Comparison of ENCODE assay signal across 21 cellular contexts in the genomic region with DNA sequence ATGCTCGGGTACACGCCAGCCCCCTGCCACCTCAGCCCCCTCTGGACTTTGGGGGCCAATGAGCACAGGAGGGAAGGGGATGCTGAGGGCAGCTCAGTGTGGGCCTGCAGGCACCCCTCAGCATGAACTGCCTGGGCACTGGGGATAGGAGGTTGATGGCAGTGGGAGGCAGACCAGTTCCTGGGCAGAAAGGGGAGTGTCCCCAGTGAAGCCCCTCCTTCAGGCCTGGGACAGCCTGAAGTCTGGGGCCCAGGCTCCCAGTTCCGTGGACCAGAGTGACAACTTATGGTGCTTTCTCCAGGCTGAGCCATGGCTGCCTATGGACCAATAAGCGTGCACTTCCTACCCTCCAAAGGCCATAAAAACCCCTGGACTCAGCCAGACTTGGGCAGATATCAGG.
"Had no signal": no experiment of that assay in that cellular context is flagged by ENCODE, and none has a peak within 500 bp of the region (broad histone marks: within the 10 kb centered on the region; RNA-seq: fewer than 3 reads in every experiment).

No MANE protein-coding gene starts in this region.

- H3K27me3 ChIP-seq: body of pancreas, colonic mucosa, right atrium auricular region, testis had no signal

- H3K9me3 ChIP-seq: body of pancreas, colonic mucosa, testis had no signal

- H3K4me3 Mint-ChIP-seq: activated naive CD4-positive, alpha-beta T cell treated with anti-CD3 and anti-CD28 coated beads, Interleukin-2, amount 50 U/mL, for 24 hours; activated T-cell treated with anti-CD3 and anti-CD28 coated beads, Interleukin-2, amount 50 U/mL, for 24 hours had no signal

- ATAC-seq: activated CD4-positive, CD25-positive, alpha-beta regulatory T cell treated with anti-CD3 and anti-CD28 coated beads, Interleukin-2, amount 50 U/mL, for 24 hours; body of pancreas; stimulated activated naive CD8-positive, alpha-beta T cell treated with anti-CD3 and anti-CD28 coated beads, Interleukin-15, Interleukin-2, amounts not matched to agents 100 U/mL and 50 U/mL, for 24 hours had no signal

- H3K27ac ChIP-seq: body of pancreas, colonic mucosa, left ventricle myocardium inferior, parathyroid adenoma, right atrium auricular region, testis, VCaP had no signal

- H3K27ac Mint-ChIP-seq: activated naive CD4-positive, alpha-beta T cell treated with anti-CD3 and anti-CD28 coated beads, Interleukin-2, amount 50 U/mL, for 24 hours; activated T-cell treated with anti-CD3 and anti-CD28 coated beads, Interleukin-2, amount 50 U/mL, for 24 hours had no signal

- H3K9me3 Mint-ChIP-seq: activated naive CD4-positive, alpha-beta T cell treated with anti-CD3 and anti-CD28 coated beads, Interleukin-2, amount 50 U/mL, for 24 hours; activated T-cell treated with anti-CD3 and anti-CD28 coated beads, Interleukin-2, amount 50 U/mL, for 24 hours had no signal

- H3K27me3 Mint-ChIP-seq: activated naive CD4-positive, alpha-beta T cell treated with anti-CD3 and anti-CD28 coated beads, Interleukin-2, amount 50 U/mL, for 24 hours; activated T-cell treated with anti-CD3 and anti-CD28 coated beads, Interleukin-2, amount 50 U/mL, for 24 hours had no signal

- DNase-seq: activated CD4-positive, alpha-beta T cell treated with anti-CD3 and anti-CD28 coated beads for 48 hours; activated CD4-positive, alpha-beta T cell treated with anti-CD3 and anti-CD28 coated beads, Interleukin-2, amount 50 U/mL, for 48 hours; activated CD8-positive, alpha-beta memory T cell treated with anti-CD3 and anti-CD28 coated beads for 24 hours; activated CD8-positive, alpha-beta memory T cell treated with anti-CD3 and anti-CD28 coated beads, Interleukin-2, amount 50 U/mL, for 4 hours; activated T-cell treated with anti-CD3 and anti-CD28 coated beads, Interleukin-2, amount 50 U/mL, for 24 hours; body of pancreas; colonic mucosa; effector CD8-positive, alpha-beta T cell; left ventricle myocardium inferior; occipital lobe; stimulated activated naive CD8-positive, alpha-beta T cell treated with anti-CD3 and anti-CD28 coated beads, Interleukin-15, Interleukin-2, amounts not matched to agents 100 U/mL and 50 U/mL, for 24 hours; T-helper 1 cell; T-helper 9 cell; testis; trophoblast cell had no signal

- H3K36me3 ChIP-seq: colonic mucosa, left ventricle myocardium inferior, right atrium auricular region had no signal

- H3K4me1 ChIP-seq: body of pancreas, colonic mucosa, parathyroid adenoma had no signal

- H3K4me3 ChIP-seq: body of pancreas, colonic mucosa, left ventricle myocardium inferior, lung, right atrium auricular region, testis had no signal
